1 cellular context compared by ENCODE assay signal in the genomic region with DNA sequence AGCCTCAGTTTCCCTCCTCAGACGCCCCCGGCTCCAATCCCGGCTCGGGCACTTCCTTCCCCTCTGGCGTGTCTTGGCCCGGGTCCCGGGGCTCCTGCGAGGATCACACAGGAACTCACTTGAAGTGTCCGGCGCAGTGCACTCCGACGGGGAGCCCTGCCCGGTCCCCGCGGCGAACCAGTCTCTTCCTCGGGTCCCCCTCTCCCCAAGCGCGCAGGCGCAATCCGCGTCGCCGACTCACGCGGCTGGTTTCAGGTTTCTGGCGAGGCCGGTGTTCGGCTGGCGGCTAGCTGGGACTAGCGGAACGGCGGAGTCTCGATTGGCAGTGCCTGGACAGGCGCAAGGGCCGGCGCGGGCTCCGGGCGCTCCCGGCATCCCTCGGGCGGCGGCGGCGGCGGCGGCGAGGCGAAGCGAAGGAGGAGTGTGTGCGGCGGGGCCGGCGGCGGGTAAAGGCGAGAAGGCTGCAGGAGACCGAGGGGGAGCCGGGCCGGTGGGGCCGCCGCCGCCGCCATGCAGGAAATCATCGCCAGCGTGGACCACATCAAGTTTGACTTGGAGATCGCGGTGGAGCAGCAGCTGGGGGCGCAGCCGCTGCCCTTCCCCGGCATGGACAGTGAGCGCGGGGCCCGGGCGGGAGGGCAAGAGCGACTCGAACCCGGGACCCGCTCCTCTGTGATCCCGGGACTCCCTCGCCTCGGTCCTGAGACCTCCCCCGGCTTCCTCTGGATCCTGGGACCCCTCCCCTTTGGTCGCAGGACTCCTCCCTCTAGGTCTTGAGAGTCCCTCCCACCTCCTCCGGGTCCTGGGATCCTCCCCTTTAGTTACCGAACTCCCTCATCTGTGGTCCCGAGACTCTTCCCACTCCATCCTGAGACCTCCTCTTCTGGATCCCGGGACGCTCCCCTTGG.
A peak's percentile ranks its signal among the peaks of the same experiment; 100 is the strongest.
TF ChIP-seq lines count a peak whose summit lies in the region.

A gene (plus strand): TSS at position 371 of the 908 bp plus-strand sequence. CDS start 140 bp downstream, at position 511.
A gene with protein sequence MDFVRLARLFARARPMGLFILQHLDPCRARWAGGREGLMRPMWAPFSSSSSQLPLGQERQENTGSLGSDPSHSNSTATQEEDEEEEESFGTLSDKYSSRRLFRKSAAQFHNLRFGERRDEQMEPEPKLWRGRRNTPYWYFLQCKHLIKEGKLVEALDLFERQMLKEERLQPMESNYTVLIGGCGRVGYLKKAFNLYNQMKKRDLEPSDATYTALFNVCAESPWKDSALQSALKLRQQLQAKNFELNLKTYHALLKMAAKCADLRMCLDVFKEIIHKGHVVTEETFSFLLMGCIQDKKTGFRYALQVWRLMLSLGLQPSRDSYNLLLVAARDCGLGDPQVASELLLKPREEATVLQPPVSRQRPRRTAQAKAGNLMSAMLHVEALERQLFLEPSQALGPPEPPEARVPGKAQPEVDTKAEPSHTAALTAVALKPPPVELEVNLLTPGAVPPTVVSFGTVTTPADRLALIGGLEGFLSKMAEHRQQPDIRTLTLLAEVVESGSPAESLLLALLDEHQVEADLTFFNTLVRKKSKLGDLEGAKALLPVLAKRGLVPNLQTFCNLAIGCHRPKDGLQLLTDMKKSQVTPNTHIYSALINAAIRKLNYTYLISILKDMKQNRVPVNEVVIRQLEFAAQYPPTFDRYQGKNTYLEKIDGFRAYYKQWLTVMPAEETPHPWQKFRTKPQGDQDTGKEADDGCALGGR (minus strand): TSS at position 226 of the 908 bp plus-strand sequence. CDS start 3,556 bp downstream, outside the sequence.

TF ChIP-seq in HepG2, 621 proteins besides CTCF, POLR2A, EP300 and RAD21 (continued from another document and continues in another):
- TF ChIP-seq ZNF792 (CRISPR knock-in tag; IDR thresholded peaks at IDR 0.05) = peak; percentile 66; the same call in 1 of the 2 replicates
- no peak for TF ChIP-seq ZNF101 (CRISPR knock-in tag; IDR thresholded peaks at IDR 0.05; ENCODE audit: borderline replicate concordance, low read depth)
- peak; percentile 95 for TF ChIP-seq MXD4 (CRISPR knock-in tag; IDR thresholded peaks at IDR 0.05)
- TF ChIP-seq KMT2B (CRISPR knock-in tag; IDR thresholded peaks at IDR 0.05) = peak; percentile 94
- TF ChIP-seq ARNT2 (CRISPR knock-in tag; IDR thresholded peaks at IDR 0.05; ENCODE audit: low read depth) = peak; percentile 88
- TF ChIP-seq KAT8 (CRISPR knock-in tag; IDR thresholded peaks at IDR 0.05) = peak; percentile 92
- peak; percentile 87 for TF ChIP-seq RBM39 (IDR thresholded peaks at IDR 0.05; ENCODE audit: low read depth, low read length, poor library complexity, severe bottlenecking)
- peak; percentile 66; the same call in 1 of the 2 replicates for TF ChIP-seq MIER3 (CRISPR knock-in tag; IDR thresholded peaks at IDR 0.05; ENCODE audit: borderline replicate concordance)
- TF ChIP-seq, protein P1, sequence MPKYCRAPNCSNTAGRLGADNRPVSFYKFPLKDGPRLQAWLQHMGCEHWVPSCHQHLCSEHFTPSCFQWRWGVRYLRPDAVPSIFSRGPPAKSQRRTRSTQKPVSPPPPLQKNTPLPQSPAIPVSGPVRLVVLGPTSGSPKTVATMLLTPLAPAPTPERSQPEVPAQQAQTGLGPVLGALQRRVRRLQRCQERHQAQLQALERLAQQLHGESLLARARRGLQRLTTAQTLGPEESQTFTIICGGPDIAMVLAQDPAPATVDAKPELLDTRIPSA (CRISPR knock-in tag; IDR thresholded peaks at IDR 0.05; ENCODE audit: borderline replicate concordance) = no peak
- TF ChIP-seq ZEB1 (IDR thresholded peaks at IDR 0.05; ENCODE audit: insufficient replicate concordance, low read depth) = no peak
- 0 out of 2 replicates have a peak, but pooled peaks have one; percentile 46 for TF ChIP-seq ZFP37 (CRISPR knock-in tag; IDR thresholded peaks at IDR 0.05; ENCODE audit: borderline replicate concordance)
- TF ChIP-seq, protein P2, sequence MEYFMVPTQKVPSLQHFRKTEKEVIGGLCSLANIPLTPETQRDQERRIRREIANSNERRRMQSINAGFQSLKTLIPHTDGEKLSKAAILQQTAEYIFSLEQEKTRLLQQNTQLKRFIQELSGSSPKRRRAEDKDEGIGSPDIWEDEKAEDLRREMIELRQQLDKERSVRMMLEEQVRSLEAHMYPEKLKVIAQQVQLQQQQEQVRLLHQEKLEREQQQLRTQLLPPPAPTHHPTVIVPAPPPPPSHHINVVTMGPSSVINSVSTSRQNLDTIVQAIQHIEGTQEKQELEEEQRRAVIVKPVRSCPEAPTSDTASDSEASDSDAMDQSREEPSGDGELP (IDR thresholded peaks at IDR 0.05; ENCODE audit: borderline replicate concordance, low read depth) = peak; percentile 54; the same call in 1 of the 2 replicates
- peak; percentile 93 for TF ChIP-seq ZBTB38 (CRISPR knock-in tag; IDR thresholded peaks at IDR 0.05)
- peak; percentile 73 for TF ChIP-seq FOXA3 (CRISPR knock-in tag; IDR thresholded peaks at IDR 0.05)
- peak; percentile 98 for TF ChIP-seq SIX1 (CRISPR knock-in tag; IDR thresholded peaks at IDR 0.05; ENCODE audit: borderline replicate concordance)
- peak; percentile 82 for TF ChIP-seq NR2C2 (CRISPR knock-in tag; IDR thresholded peaks at IDR 0.05; ENCODE audit: borderline replicate concordance)
- TF ChIP-seq CHCHD3 (CRISPR knock-in tag; IDR thresholded peaks at IDR 0.05) = no peak
- TF ChIP-seq BRCA1 (CRISPR knock-in tag; IDR thresholded peaks at IDR 0.05) = no peak
- TF ChIP-seq, protein P3, sequence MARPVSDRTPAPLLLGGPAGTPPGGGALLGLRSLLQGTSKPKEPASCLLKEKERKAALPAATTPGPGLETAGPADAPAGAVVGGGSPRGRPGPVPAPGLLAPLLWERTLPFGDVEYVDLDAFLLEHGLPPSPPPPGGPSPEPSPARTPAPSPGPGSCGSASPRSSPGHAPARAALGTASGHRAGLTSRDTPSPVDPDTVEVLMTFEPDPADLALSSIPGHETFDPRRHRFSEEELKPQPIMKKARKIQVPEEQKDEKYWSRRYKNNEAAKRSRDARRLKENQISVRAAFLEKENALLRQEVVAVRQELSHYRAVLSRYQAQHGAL (CRISPR knock-in tag; IDR thresholded peaks at IDR 0.05; ENCODE audit: not compliant biosample characterization) = no peak
- TF ChIP-seq JDP2 (CRISPR knock-in tag; IDR thresholded peaks at IDR 0.05; ENCODE audit: borderline replicate concordance) = no peak
- no peak for TF ChIP-seq PLRG1 (conservative IDR thresholded peaks at IDR 0.05)
- no peak for TF ChIP-seq RCOR2 (CRISPR knock-in tag; IDR thresholded peaks at IDR 0.05)
- TF ChIP-seq, protein P4, sequence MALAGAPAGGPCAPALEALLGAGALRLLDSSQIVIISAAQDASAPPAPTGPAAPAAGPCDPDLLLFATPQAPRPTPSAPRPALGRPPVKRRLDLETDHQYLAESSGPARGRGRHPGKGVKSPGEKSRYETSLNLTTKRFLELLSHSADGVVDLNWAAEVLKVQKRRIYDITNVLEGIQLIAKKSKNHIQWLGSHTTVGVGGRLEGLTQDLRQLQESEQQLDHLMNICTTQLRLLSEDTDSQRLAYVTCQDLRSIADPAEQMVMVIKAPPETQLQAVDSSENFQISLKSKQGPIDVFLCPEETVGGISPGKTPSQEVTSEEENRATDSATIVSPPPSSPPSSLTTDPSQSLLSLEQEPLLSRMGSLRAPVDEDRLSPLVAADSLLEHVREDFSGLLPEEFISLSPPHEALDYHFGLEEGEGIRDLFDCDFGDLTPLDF (CRISPR knock-in tag; IDR thresholded peaks at IDR 0.05) = peak; percentile 76
- TF ChIP-seq ASH2L (IDR thresholded peaks at IDR 0.05; ENCODE audit: insufficient read length, low read depth, low read length) = peak; percentile 92
- TF ChIP-seq ZNF75D (CRISPR knock-in tag; IDR thresholded peaks at IDR 0.05; ENCODE audit: borderline replicate concordance) = no peak
- peak; percentile 91 for TF ChIP-seq RBFOX2 (IDR thresholded peaks at IDR 0.05; ENCODE audit: low read depth, low read length)
- TF ChIP-seq SAFB2 (CRISPR knock-in tag; IDR thresholded peaks at IDR 0.05; ENCODE audit: borderline replicate concordance, low read depth) = peak; percentile 91
- TF ChIP-seq CENPT (CRISPR knock-in tag; IDR thresholded peaks at IDR 0.05; ENCODE audit: low read depth) = no peak
- TF ChIP-seq REXO4 (CRISPR knock-in tag; IDR thresholded peaks at IDR 0.05; ENCODE audit: borderline replicate concordance) = no peak
- TF ChIP-seq, protein P5, sequence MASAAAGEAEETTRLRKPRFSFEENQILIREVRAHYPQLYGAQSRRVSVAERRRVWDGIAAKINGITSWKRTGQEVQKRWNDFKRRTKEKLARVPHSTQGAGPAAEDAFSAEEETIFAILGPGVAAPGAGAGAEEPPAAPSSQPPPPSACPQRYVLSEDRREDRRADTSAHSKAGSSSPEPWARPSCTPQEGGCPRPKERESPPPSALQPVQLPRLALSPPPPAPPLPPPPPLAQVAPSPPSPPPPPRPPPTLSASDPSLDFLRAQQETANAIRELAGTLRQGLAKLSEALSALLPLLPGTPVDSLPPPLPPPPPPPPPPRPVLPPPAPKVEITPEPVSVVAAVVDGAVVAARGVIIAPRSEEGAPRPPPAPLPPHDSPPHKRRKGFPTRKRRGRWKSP (CRISPR knock-in tag; IDR thresholded peaks at IDR 0.05) = peak; percentile 82; the same call in 1 of the 2 replicates
- no peak for TF ChIP-seq MAF1 (CRISPR knock-in tag; IDR thresholded peaks at IDR 0.05; ENCODE audit: borderline replicate concordance)
- TF ChIP-seq, protein P6, sequence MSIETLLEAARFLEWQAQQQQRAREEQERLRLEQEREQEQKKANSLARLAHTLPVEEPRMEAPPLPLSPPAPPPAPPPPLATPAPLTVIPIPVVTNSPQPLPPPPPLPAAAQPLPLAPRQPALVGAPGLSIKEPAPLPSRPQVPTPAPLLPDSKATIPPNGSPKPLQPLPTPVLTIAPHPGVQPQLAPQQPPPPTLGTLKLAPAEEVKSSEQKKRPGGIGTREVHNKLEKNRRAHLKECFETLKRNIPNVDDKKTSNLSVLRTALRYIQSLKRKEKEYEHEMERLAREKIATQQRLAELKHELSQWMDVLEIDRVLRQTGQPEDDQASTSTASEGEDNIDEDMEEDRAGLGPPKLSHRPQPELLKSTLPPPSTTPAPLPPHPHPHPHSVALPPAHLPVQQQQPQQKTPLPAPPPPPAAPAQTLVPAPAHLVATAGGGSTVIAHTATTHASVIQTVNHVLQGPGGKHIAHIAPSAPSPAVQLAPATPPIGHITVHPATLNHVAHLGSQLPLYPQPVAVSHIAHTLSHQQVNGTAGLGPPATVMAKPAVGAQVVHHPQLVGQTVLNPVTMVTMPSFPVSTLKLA (IDR thresholded peaks at IDR 0.05) = no peak
- TF ChIP-seq ZNF30 (CRISPR knock-in tag; IDR thresholded peaks at IDR 0.05) = no peak
- TF ChIP-seq HNRNPUL1 (IDR thresholded peaks at IDR 0.05; ENCODE audit: low read depth, low read length) = peak; percentile 58; the same call in 1 of the 2 replicates
- peak; percentile 47; the same call in 1 of the 2 replicates for TF ChIP-seq ZNF230 (CRISPR knock-in tag; IDR thresholded peaks at IDR 0.05)
- 0 out of 2 replicates have a peak, but pooled peaks have one; percentile 15 for TF ChIP-seq ZNF205 (CRISPR knock-in tag; IDR thresholded peaks at IDR 0.05)
- no peak for TF ChIP-seq ZNF382 (CRISPR knock-in tag; IDR thresholded peaks at IDR 0.05; ENCODE audit: borderline replicate concordance)
- peak; percentile 78; the same call in 1 of the 2 replicates for TF ChIP-seq RELA (CRISPR knock-in tag; IDR thresholded peaks at IDR 0.05)
- no peak for TF ChIP-seq ZNF703 (CRISPR knock-in tag; IDR thresholded peaks at IDR 0.05; ENCODE audit: borderline replicate concordance)
- TF ChIP-seq, protein P7, sequence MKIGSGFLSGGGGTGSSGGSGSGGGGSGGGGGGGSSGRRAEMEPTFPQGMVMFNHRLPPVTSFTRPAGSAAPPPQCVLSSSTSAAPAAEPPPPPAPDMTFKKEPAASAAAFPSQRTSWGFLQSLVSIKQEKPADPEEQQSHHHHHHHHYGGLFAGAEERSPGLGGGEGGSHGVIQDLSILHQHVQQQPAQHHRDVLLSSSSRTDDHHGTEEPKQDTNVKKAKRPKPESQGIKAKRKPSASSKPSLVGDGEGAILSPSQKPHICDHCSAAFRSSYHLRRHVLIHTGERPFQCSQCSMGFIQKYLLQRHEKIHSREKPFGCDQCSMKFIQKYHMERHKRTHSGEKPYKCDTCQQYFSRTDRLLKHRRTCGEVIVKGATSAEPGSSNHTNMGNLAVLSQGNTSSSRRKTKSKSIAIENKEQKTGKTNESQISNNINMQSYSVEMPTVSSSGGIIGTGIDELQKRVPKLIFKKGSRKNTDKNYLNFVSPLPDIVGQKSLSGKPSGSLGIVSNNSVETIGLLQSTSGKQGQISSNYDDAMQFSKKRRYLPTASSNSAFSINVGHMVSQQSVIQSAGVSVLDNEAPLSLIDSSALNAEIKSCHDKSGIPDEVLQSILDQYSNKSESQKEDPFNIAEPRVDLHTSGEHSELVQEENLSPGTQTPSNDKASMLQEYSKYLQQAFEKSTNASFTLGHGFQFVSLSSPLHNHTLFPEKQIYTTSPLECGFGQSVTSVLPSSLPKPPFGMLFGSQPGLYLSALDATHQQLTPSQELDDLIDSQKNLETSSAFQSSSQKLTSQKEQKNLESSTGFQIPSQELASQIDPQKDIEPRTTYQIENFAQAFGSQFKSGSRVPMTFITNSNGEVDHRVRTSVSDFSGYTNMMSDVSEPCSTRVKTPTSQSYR (CRISPR knock-in tag; IDR thresholded peaks at IDR 0.05; ENCODE audit: borderline replicate concordance) = no peak
- no peak for TF ChIP-seq ZNF468 (CRISPR knock-in tag; IDR thresholded peaks at IDR 0.05)
- no peak for TF ChIP-seq SMC3 (IDR thresholded peaks at IDR 0.05; ENCODE audit: low read length)
- TF ChIP-seq ATF1 (CRISPR knock-in tag; IDR thresholded peaks at IDR 0.05) = no peak
- TF ChIP-seq, protein P8, sequence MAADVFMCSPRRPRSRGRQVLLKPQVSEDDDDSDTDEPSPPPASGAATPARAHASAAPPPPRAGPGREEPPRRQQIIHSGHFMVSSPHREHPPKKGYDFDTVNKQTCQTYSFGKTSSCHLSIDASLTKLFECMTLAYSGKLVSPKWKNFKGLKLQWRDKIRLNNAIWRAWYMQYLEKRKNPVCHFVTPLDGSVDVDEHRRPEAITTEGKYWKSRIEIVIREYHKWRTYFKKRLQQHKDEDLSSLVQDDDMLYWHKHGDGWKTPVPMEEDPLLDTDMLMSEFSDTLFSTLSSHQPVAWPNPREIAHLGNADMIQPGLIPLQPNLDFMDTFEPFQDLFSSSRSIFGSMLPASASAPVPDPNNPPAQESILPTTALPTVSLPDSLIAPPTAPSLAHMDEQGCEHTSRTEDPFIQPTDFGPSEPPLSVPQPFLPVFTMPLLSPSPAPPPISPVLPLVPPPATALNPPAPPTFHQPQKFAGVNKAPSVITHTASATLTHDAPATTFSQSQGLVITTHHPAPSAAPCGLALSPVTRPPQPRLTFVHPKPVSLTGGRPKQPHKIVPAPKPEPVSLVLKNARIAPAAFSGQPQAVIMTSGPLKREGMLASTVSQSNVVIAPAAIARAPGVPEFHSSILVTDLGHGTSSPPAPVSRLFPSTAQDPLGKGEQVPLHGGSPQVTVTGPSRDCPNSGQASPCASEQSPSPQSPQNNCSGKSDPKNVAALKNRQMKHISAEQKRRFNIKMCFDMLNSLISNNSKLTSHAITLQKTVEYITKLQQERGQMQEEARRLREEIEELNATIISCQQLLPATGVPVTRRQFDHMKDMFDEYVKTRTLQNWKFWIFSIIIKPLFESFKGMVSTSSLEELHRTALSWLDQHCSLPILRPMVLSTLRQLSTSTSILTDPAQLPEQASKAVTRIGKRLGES (CRISPR knock-in tag; IDR thresholded peaks at IDR 0.05; ENCODE audit: borderline replicate concordance) = no peak
- TF ChIP-seq ZNF17 (CRISPR knock-in tag; IDR thresholded peaks at IDR 0.05) = no peak
- TF ChIP-seq ZNF510 (CRISPR knock-in tag; IDR thresholded peaks at IDR 0.05; ENCODE audit: low read depth) = no peak
- TF ChIP-seq KLF9 (CRISPR knock-in tag; IDR thresholded peaks at IDR 0.05; ENCODE audit: low read depth) = peak; percentile 3; the same call in 1 of the 2 replicates
- TF ChIP-seq TAF1 (CRISPR knock-in tag; IDR thresholded peaks at IDR 0.05) = peak; percentile 67
- TF ChIP-seq GATA4 (IDR thresholded peaks at IDR 0.05; ENCODE audit: borderline replicate concordance, low read depth) = peak; percentile 60
- TF ChIP-seq IRF2 (CRISPR knock-in tag; IDR thresholded peaks at IDR 0.05) = peak; percentile 90
- peak; percentile 78; the same call in 1 of the 2 replicates for TF ChIP-seq BHLHE40 (IDR thresholded peaks at IDR 0.05; ENCODE audit: low read length)
